Comparison of ENCODE assay signal across 33 cellular contexts in the genomic region with DNA sequence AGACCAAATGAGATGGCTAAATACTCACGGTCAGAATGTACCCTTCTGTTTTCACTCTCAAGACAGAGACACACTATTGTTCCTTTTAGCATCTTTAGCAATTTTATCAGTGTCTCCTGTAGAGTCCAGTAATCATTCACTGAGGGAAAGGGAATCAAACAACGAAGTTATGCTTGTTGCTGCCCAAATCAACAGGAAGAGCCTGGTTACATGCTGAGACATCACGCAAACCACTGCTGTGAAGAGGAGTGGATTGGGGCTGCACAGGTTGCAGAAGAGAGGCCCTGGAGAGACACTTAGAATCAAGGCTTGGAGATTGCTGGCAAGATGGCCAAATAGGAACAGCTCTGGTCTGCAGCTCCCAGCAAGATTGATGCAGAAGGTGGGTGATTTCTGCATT. TPM values are rescaled to one million over a fixed set of nuclear protein-coding genes. Genes with fewer than 3 reads are reported as not detected.
"Had no signal": no experiment of that assay in that cellular context is flagged by ENCODE, and none has a peak within 500 bp of the region (broad histone marks: within the 10 kb centered on the region; RNA-seq: fewer than 3 reads in every experiment).

No MANE protein-coding gene starts in this region.

- H3K9ac ChIP-seq: parathyroid adenoma had no signal

- H3K4me1 ChIP-seq: parathyroid adenoma, psoas muscle, right lobe of liver, sigmoid colon, spleen, suprapubic skin, testis, tibial artery, transverse colon, upper lobe of left lung, vagina had no signal

- ATAC-seq: naive thymus-derived CD8-positive, alpha-beta T cell; natural killer cell treated with Interleukin-12 subunit alpha and Interleukin-12 subunit beta and Interleukin-15 and Interleukin-18, amount 100 ng/mL, for 72 hours; psoas muscle; right cardiac atrium; right lobe of liver; stimulated activated memory B cell treated with anti-CD40 and anti-IgM and Interleukin-4, amounts not matched to agents 10 μg/mL and 1 μg/mL and 100 μg/mL, for 72 hours; stimulated activated naive CD8-positive, alpha-beta T cell treated with anti-CD3 and anti-CD28 coated beads, Interleukin-15, amount 100 ng/mL, for 72 hours; stimulated activated naive CD8-positive, alpha-beta T cell treated with anti-CD3 and anti-CD28 coated beads, Interleukin-15, Interleukin-2, amounts not matched to agents 100 U/mL and 50 U/mL, for 24 hours had no signal

- H3K27me3 ChIP-seq: right lobe of liver, sigmoid colon, suprapubic skin, testis, tibial artery, transverse colon, upper lobe of left lung, vagina had no signal

- H3K4me1 Mint-ChIP-seq: naive thymus-derived CD8-positive, alpha-beta T cell; neural crest cell; stimulated activated memory B cell treated with anti-CD40 and anti-IgM and Interleukin-4, amounts not matched to agents 10 μg/mL and 1 μg/mL and 100 μg/mL, for 72 hours; stimulated activated naive CD8-positive, alpha-beta T cell treated with anti-CD3 and anti-CD28 coated beads, Interleukin-15, amount 100 ng/mL, for 72 hours had no signal

- DNase-seq: naive thymus-derived CD8-positive, alpha-beta T cell; nephron progenitor cell; nucleus accumbens; posterior cingulate gyrus; psoas muscle; right cardiac atrium; right lobe of liver; sigmoid colon; small intestine; spleen; stimulated activated CD4-positive, alpha-beta T cell treated with anti-CD3 and anti-CD28 coated beads, Interleukin-12 subunit alpha, Interleukin-12 subunit beta, amount 100 ng/mL, for 4 hours; stimulated activated CD4-positive, alpha-beta T cell treated with anti-CD3 and anti-CD28 coated beads, Interleukin-1b, Interleukin-23, amount 100 ng/mL, for 48 hours; stimulated activated CD4-positive, alpha-beta T cell treated with anti-CD3 and anti-CD28 coated beads, Interleukin-4, amount 100 ng/mL, for 1 hour; stimulated activated CD4-positive, alpha-beta T cell treated with anti-CD3 and anti-CD28 coated beads, Interleukin-4, amount 100 ng/mL, for 4 hours; stimulated activated CD8-positive, alpha-beta memory T cell treated with anti-CD3 and anti-CD28 coated beads, Interleukin-4, amount 100 ng/mL, for 48 hours; stimulated activated naive CD4-positive, alpha-beta T cell; stimulated activated naive CD8-positive, alpha-beta T cell treated with anti-CD3 and anti-CD28 coated beads, Interleukin-15, amount 100 ng/mL, for 72 hours; stimulated activated naive CD8-positive, alpha-beta T cell treated with anti-CD3 and anti-CD28 coated beads, Interleukin-15, Interleukin-2, amounts not matched to agents 100 U/mL and 50 U/mL, for 24 hours; substantia nigra; testis; tibial artery; transverse colon; upper lobe of left lung had no signal

- H2AFZ ChIP-seq: parathyroid adenoma had no signal

- H3K4me3 ChIP-seq: psoas muscle, right lobe of liver, sigmoid colon, spleen, suprapubic skin, testis, tibial artery, transverse colon, upper lobe of left lung, vagina had no signal

- H3K9me3 Mint-ChIP-seq: natural killer cell treated with Interleukin-12 subunit alpha and Interleukin-12 subunit beta and Interleukin-15 and Interleukin-18, amount 100 ng/mL, for 72 hours; stimulated activated memory B cell treated with anti-CD40 and anti-IgM and Interleukin-4, amounts not matched to agents 10 μg/mL and 1 μg/mL and 100 μg/mL, for 72 hours had no signal

- H3K27me3 Mint-ChIP-seq: progenitor cell of endocrine pancreas had no signal

- H3K79me2 ChIP-seq: parathyroid adenoma had no signal

- H3K4me3 Mint-ChIP-seq: naive thymus-derived CD8-positive, alpha-beta T cell; natural killer cell treated with Interleukin-12 subunit alpha and Interleukin-12 subunit beta and Interleukin-15 and Interleukin-18, amount 100 ng/mL, for 72 hours; neural crest cell; stimulated activated memory B cell treated with anti-CD40 and anti-IgM and Interleukin-4, amounts not matched to agents 10 μg/mL and 1 μg/mL and 100 μg/mL, for 72 hours; stimulated activated naive CD8-positive, alpha-beta T cell treated with anti-CD3 and anti-CD28 coated beads, Interleukin-15, amount 100 ng/mL, for 72 hours had no signal

- H3K36me3 Mint-ChIP-seq: natural killer cell treated with Interleukin-12 subunit alpha and Interleukin-12 subunit beta and Interleukin-15 and Interleukin-18, amount 100 ng/mL, for 72 hours; stimulated activated memory B cell treated with anti-CD40 and anti-IgM and Interleukin-4, amounts not matched to agents 10 μg/mL and 1 μg/mL and 100 μg/mL, for 72 hours had no signal

- H3K27ac ChIP-seq: neutrophil, parathyroid adenoma, psoas muscle, right lobe of liver, sigmoid colon, spleen, suprapubic skin, testis, tibial artery, transverse colon, upper lobe of left lung, vagina had no signal

- H3K27ac Mint-ChIP-seq: naive thymus-derived CD8-positive, alpha-beta T cell; natural killer cell treated with Interleukin-12 subunit alpha and Interleukin-12 subunit beta and Interleukin-15 and Interleukin-18, amount 100 ng/mL, for 72 hours; nephron progenitor cell; progenitor cell of endocrine pancreas; stimulated activated memory B cell treated with anti-CD40 and anti-IgM and Interleukin-4, amounts not matched to agents 10 μg/mL and 1 μg/mL and 100 μg/mL, for 72 hours; stimulated activated naive CD8-positive, alpha-beta T cell treated with anti-CD3 and anti-CD28 coated beads, Interleukin-15, amount 100 ng/mL, for 72 hours had no signal

- H3K36me3 ChIP-seq: neutrophil, right lobe of liver, sigmoid colon, spleen, suprapubic skin, tibial artery, transverse colon, upper lobe of left lung, vagina had no signal

- H3K9me3 ChIP-seq: neutrophil, psoas muscle, right lobe of liver, sigmoid colon, spleen, suprapubic skin, testis, tibial artery, transverse colon, upper lobe of left lung, vagina had no signal

RNA-seq across cellular contexts. Expression of a gene that starts 40.5 kb away (rescaled TPM):
- total RNA-seq: naive thymus-derived CD8-positive, alpha-beta T cell; osteocyte; psoas muscle; transverse colon; ureter; vagina had no signal
